Comparison of ENCODE assay signal across 21 cellular contexts in the genomic region with DNA sequence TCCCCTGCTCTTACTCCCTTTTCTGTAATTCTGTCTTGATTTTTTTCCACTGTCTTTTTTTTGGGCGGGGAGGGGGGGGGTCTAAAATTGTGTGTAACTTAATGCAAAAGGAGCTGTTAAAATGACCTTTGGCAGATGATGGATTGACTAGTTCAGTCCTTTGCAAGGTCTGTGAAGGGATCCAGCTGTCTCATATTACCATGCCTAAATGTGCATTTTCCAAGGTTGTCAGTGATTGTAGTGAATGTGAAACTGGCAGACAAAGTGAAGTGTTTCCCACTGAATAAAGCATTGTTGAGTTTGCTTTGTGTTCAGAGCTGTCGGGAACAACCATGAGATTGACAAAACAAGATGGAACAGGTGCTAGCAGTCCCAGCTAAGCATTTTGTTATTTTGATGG.
DNase-seq lines count a peak whose midpoint lies in the region; ATAC-seq, FAIRE-seq and TF ChIP-seq lines count a peak whose summit lies in the region.
"Had no signal": no experiment of that assay in that cellular context is flagged by ENCODE, and none has a peak within 500 bp of the region (broad histone marks: within the 10 kb centered on the region; RNA-seq: fewer than 3 reads in every experiment).

No MANE protein-coding gene starts in this region.

- CTCF ChIA-PET in A549 (lab: Yijun Ruan, JAX), result interaction anchor here (0.7 to 1.5 kb wide), 4 partner anchors 10 to 78 kb away, joined by 3 to 5 read pairs (median 4); no protein-coding TSS in a partner anchor
- CTCF ChIA-PET in PC-9 (lab: Charles Lee), result no interaction called here

- no peaks in the 10 kb centered on the region for H4K20me1 ChIP-seq in PC-9 (ENCODE audit: insufficient read depth)

- H3K79me2 ChIP-seq in PC-9 (ENCODE audit: low read depth), result no peaks in the 10 kb centered on the region
- H3K79me2 ChIP-seq: hepatocyte had no signal

- TF ChIP-seq POLR2A in A549 (IDR thresholded peaks at IDR 0.05; ENCODE audit: low read length), result no peak

- H3K27ac ChIP-seq in A549, result no peak overlapping the region
- no peak overlapping the region for H3K27ac ChIP-seq in PC-9
- H3K27ac ChIP-seq in right atrium auricular region, result no peak overlapping the region
- H3K27ac ChIP-seq: coronary artery, esophagus squamous epithelium, hepatocyte, left ventricle myocardium inferior, SK-N-MC, upper lobe of right lung had no signal

- H3K27me3 ChIP-seq in PC-9 (ENCODE audit: insufficient read depth, low read depth) (no peaks in the 10 kb centered on the region), right atrium auricular region (no peaks in the 10 kb centered on the region)
- H3K27me3 ChIP-seq: esophagus squamous epithelium, hepatocyte, upper lobe of right lung had no signal

- BruUV-seq in PC-9 (replicated peaks; lab: Mats Ljungman, UMichigan), result no TSS peak

- H3K4me1 ChIP-seq in A549 (no peaks in the 10 kb centered on the region), PC-9 (replicated peaks; ENCODE audit: insufficient read depth) (no peaks in the 10 kb centered on the region), right atrium auricular region (no peaks in the 10 kb centered on the region)
- H3K4me1 ChIP-seq: esophagus squamous epithelium, left ventricle myocardium inferior, upper lobe of right lung had no signal

- TF ChIP-seq EP300 in A549 (IDR thresholded peaks at IDR 0.05), result no peak

- H3K27ac Mint-ChIP-seq in stimulated activated effector memory CD8-positive, alpha-beta T cell treated with anti-CD3 and anti-CD28 coated beads, Interleukin-12 subunit alpha, Interleukin-12 subunit beta, amount 100 ng/mL, for 72 hours, result no peak overlapping the region
- H3K27ac Mint-ChIP-seq: activated CD8-positive, alpha-beta T cell treated with anti-CD3 and anti-CD28 coated beads, Interleukin-2, amount 10 ng/mL, durations not matched to agents 7 days and 5 days; CD4-positive, alpha-beta memory T cell had no signal

- intact Hi-C loops in PC-9 (cut with micrococcal nuclease; ENCODE audit: unreplicated experiment), result no loop called here

- H3K4me1 Mint-ChIP-seq in stimulated activated effector memory CD8-positive, alpha-beta T cell treated with anti-CD3 and anti-CD28 coated beads, Interleukin-12 subunit alpha, Interleukin-12 subunit beta, amount 100 ng/mL, for 72 hours, result no peaks in the 10 kb centered on the region
- H3K4me1 Mint-ChIP-seq: CD4-positive, alpha-beta memory T cell had no signal

- no peaks in the 10 kb centered on the region for H3K9me2 ChIP-seq in PC-9 (ENCODE audit: insufficient read depth)

- POLR2A ChIA-PET in A549 (lab: Yijun Ruan, JAX), result no interaction called here
- POLR2A ChIA-PET in PC-9 (lab: Charles Lee; ENCODE audit: unreplicated experiment), result no interaction called here

- TF ChIP-seq CTCF in A549 (IDR thresholded peaks at IDR 0.05) (no peak), PC-9 (conservative IDR thresholded peaks at IDR 0.05) (no peak), right atrium auricular region (IDR thresholded peaks at IDR 0.05) (no peak)

- no peak overlapping the region for H3K4me2 ChIP-seq in A549
- no peak overlapping the region for H3K4me2 ChIP-seq in PC-9
- H3K4me2 ChIP-seq: hepatocyte had no signal

- no peaks in the 10 kb centered on the region for H3K9me3 ChIP-seq in A549
- no peaks in the 10 kb centered on the region for H3K9me3 ChIP-seq in PC-9 (ENCODE audit: insufficient read depth, low read depth)
- no peaks in the 10 kb centered on the region for H3K9me3 ChIP-seq in right atrium auricular region
- H3K9me3 ChIP-seq: esophagus squamous epithelium, left ventricle myocardium inferior, upper lobe of right lung had no signal

- no peaks in the 10 kb centered on the region for H3K9me3 Mint-ChIP-seq in stimulated activated effector memory CD8-positive, alpha-beta T cell treated with anti-CD3 and anti-CD28 coated beads, Interleukin-12 subunit alpha, Interleukin-12 subunit beta, amount 100 ng/mL, for 72 hours
- H3K9me3 Mint-ChIP-seq: CD4-positive, alpha-beta memory T cell; naive thymus-derived CD8-positive, alpha-beta T cell had no signal

- no peak for TF ChIP-seq RAD21 in A549 (conservative IDR thresholded peaks at IDR 0.05 in 1 of 2, IDR thresholded peaks at IDR 0.05 in 1 of 2)

- H3F3A ChIP-seq in PC-9 (ENCODE audit: insufficient read depth, low read depth), result no peaks in the 10 kb centered on the region

- 94% methylated on average over 2 of the region's 2 CpGs for WGBS in A549 (ENCODE audit: missing lambda C conversion rate)

- H3K36me3 Mint-ChIP-seq in stimulated activated effector memory CD8-positive, alpha-beta T cell treated with anti-CD3 and anti-CD28 coated beads, Interleukin-12 subunit alpha, Interleukin-12 subunit beta, amount 100 ng/mL, for 72 hours, result peaks cover 5% of the 10 kb centered on the region

- H3K36me3 ChIP-seq in PC-9 (ENCODE audit: low read depth) (no peaks in the 10 kb centered on the region), right atrium auricular region (peaks cover 6% of the 10 kb centered on the region)
- H3K36me3 ChIP-seq: esophagus squamous epithelium, upper lobe of right lung had no signal

- no peak overlapping the region for H3K4me3 Mint-ChIP-seq in stimulated activated effector memory CD8-positive, alpha-beta T cell treated with anti-CD3 and anti-CD28 coated beads, Interleukin-12 subunit alpha, Interleukin-12 subunit beta, amount 100 ng/mL, for 72 hours
- H3K4me3 Mint-ChIP-seq: activated CD8-positive, alpha-beta T cell treated with anti-CD3 and anti-CD28 coated beads, Interleukin-2, amount 10 ng/mL, durations not matched to agents 7 days and 5 days; CD4-positive, alpha-beta memory T cell; naive thymus-derived CD8-positive, alpha-beta T cell had no signal

- DNase-seq in A549 (ENCODE audit: low read depth in 1 of 2, low spot score in 1 of 2) (no peak), NCI-H1417 (lab: John Stamatoyannopoulos, UW) (peak; percentile 51 to 92 (median 81)), NCI-H748 treated with DMSO at 0.1 percent for 48 hours (lab: John Stamatoyannopoulos, UW) (peak; percentile 59), left kidney (ENCODE audit: low read depth, low spot score) (peak; percentile 86), PC-9 (no peak), cerebellar cortex (ENCODE audit: low spot score) (no peak), right atrium auricular region (ENCODE audit: low spot score) (no peak)
- no peak for DNase-seq in stimulated activated effector memory CD8-positive, alpha-beta T cell treated with anti-CD3 and anti-CD28 coated beads, Interleukin-12 subunit alpha, Interleukin-12 subunit beta, amount 100 ng/mL, for 72 hours (ENCODE audit: low spot score in 2 of 2)
- DNase-seq: activated CD8-positive, alpha-beta T cell treated with anti-CD3 and anti-CD28 coated beads, Interleukin-2, amount 10 ng/mL, durations not matched to agents 7 days and 5 days; amniotic stem cell; CD4-positive, alpha-beta memory T cell; esophagus squamous epithelium; GDM1; left ventricle myocardium inferior; naive thymus-derived CD8-positive, alpha-beta T cell; stimulated activated CD4-positive, alpha-beta T cell treated with anti-CD3 and anti-CD28 coated beads, Interleukin-2, amount 100 ng/mL, for 24 hours; upper lobe of right lung had no signal

- H2AFZ ChIP-seq in PC-9, result no peak overlapping the region
- H2AFZ ChIP-seq: hepatocyte had no signal

- ATAC-seq in A549, result no peak
- no peak for ATAC-seq in stimulated activated effector memory CD8-positive, alpha-beta T cell treated with anti-CD3 and anti-CD28 coated beads, Interleukin-12 subunit alpha, Interleukin-12 subunit beta, amount 100 ng/mL, for 72 hours
- ATAC-seq: activated CD8-positive, alpha-beta T cell treated with anti-CD3 and anti-CD28 coated beads, Interleukin-2, amount 10 ng/mL, durations not matched to agents 7 days and 5 days; HepG2; naive thymus-derived CD8-positive, alpha-beta T cell; upper lobe of right lung had no signal

- peak; percentile 49 for FAIRE-seq in A549 (lab: Jason Lieb, UNC)
- FAIRE-seq: HepG2 had no signal

- H3K4me3 ChIP-seq in A549, result no peak overlapping the region
- H3K4me3 ChIP-seq in PC-9, result no peak overlapping the region
- H3K4me3 ChIP-seq in right atrium auricular region, result no peak overlapping the region
- H3K4me3 ChIP-seq: coronary artery, esophagus squamous epithelium, hepatocyte, left ventricle myocardium inferior, SK-N-MC, upper lobe of right lung had no signal

TF ChIP-seq in A549, 52 proteins besides CTCF, POLR2A, EP300 and RAD21 (continues in another document):
- TF ChIP-seq, protein P1, sequence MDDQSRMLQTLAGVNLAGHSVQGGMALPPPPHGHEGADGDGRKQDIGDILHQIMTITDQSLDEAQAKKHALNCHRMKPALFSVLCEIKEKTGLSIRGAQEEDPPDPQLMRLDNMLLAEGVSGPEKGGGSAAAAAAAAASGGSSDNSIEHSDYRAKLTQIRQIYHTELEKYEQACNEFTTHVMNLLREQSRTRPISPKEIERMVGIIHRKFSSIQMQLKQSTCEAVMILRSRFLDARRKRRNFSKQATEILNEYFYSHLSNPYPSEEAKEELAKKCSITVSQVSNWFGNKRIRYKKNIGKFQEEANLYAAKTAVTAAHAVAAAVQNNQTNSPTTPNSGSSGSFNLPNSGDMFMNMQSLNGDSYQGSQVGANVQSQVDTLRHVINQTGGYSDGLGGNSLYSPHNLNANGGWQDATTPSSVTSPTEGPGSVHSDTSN (IDR thresholded peaks at IDR 0.05), result no peak
- TF ChIP-seq, protein P2, sequence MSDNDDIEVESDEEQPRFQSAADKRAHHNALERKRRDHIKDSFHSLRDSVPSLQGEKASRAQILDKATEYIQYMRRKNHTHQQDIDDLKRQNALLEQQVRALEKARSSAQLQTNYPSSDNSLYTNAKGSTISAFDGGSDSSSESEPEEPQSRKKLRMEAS (IDR thresholded peaks at IDR 0.05), result no peak
- TF ChIP-seq, protein P3, sequence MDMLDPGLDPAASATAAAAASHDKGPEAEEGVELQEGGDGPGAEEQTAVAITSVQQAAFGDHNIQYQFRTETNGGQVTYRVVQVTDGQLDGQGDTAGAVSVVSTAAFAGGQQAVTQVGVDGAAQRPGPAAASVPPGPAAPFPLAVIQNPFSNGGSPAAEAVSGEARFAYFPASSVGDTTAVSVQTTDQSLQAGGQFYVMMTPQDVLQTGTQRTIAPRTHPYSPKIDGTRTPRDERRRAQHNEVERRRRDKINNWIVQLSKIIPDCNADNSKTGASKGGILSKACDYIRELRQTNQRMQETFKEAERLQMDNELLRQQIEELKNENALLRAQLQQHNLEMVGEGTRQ (IDR thresholded peaks at IDR 0.05), result no peak
- TF ChIP-seq RFX5 (IDR thresholded peaks at IDR 0.05), result no peak
- TF ChIP-seq HOXB13 (CRISPR knock-in tag; IDR thresholded peaks at IDR 0.05; ENCODE audit: low read depth), result no peak
- TF ChIP-seq, protein P4, sequence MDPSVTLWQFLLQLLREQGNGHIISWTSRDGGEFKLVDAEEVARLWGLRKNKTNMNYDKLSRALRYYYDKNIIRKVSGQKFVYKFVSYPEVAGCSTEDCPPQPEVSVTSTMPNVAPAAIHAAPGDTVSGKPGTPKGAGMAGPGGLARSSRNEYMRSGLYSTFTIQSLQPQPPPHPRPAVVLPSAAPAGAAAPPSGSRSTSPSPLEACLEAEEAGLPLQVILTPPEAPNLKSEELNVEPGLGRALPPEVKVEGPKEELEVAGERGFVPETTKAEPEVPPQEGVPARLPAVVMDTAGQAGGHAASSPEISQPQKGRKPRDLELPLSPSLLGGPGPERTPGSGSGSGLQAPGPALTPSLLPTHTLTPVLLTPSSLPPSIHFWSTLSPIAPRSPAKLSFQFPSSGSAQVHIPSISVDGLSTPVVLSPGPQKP (IDR thresholded peaks at IDR 0.05; ENCODE audit: low read depth, low read length), result no peak
- TF ChIP-seq JUNB (IDR thresholded peaks at IDR 0.05), result no peak

Comparison
In these comparisons a context has a peak if more than half of its experiments do, and no peak if none do; other contexts are left out.
1. DNase-seq: peak in NCI-H1417 (3 of 3), NCI-H748 treated with DMSO at 0.1 percent for 48 hours (single experiment) and left kidney (single experiment); none in A549 (0 of 2), PC-9 (0 of 2), cerebellar cortex (single experiment), stimulated activated effector memory CD8-positive, alpha-beta T cell treated with anti-CD3 and anti-CD28 coated beads, Interleukin-12 subunit alpha, Interleukin-12 subunit beta, amount 100 ng/mL, for 72 hours (0 of 2) and right atrium auricular region (single experiment).